Comparison of ENCODE assay signal across 6 cellular contexts in the genomic region with DNA sequence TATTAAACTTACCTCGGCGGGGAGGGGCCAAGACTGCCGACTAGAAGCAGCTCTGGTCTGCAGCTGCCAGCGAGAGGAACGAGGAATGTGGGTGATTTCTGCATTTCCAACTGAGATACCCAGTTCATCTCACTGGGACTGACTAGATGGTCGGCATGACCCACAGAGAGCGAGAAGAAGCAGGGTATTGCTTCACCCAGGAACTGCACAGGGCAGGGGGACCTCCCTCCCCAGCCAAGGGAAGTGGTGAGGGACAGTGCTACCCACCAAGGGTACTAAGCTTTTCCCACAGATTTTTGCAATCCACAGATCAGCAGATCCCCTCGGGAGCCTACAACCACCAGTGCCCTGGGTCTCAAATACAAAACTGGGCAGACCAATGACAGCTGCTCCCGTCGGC. TPM values are rescaled to one million over a fixed set of nuclear protein-coding genes. Genes with fewer than 3 reads are reported as not detected.
"Had no signal": no experiment of that assay in that cellular context is flagged by ENCODE, and none has a peak within 500 bp of the region (broad histone marks: within the 10 kb centered on the region; RNA-seq: fewer than 3 reads in every experiment).

No MANE protein-coding gene starts in this region.

RNA-seq across cellular contexts. Expression of a gene that starts 17.6 kb away (rescaled TPM):
- total RNA-seq: GM23248, H1, H4, H7, H9, HFFc6 had no signal
- polyA plus RNA-seq: GM23248, H1 had no signal
